In genomic region chr11:86152006-86152862, GRCh38 we compare ENCODE assay signal across 8 cellular contexts.
DNase-seq lines count a peak whose midpoint lies in the region; ATAC-seq and TF ChIP-seq lines count a peak whose summit lies in the region.

No MANE protein-coding gene starts in this region.

- H3K4me3 Mint-ChIP-seq in chondrocyte (ENCODE audit: unreplicated experiment), result peak overlapping the region; percentile 29

- H3K27ac Mint-ChIP-seq in chondrocyte (ENCODE audit: unreplicated experiment), result peak overlapping the region; percentile 97

- H3K79me2 ChIP-seq in osteoblast (ENCODE audit: insufficient read depth, low read length), result no peaks in the 10 kb centered on the region

- peak; percentile 86 for DNase-seq in Daoy (ENCODE audit: low read depth)
- DNase-seq in chondrocyte (ENCODE audit: low spot score), result no peak
- no peak for DNase-seq in osteoblast (ENCODE audit: insufficient read length, low spot score, missing footprints)
- no peak for DNase-seq in NCI-H82 (lab: John Stamatoyannopoulos, UW)
- no peak for DNase-seq in NOMO-1 treated with DMSO at 0.1 percent for 48 hours (lab: John Stamatoyannopoulos, UW; ENCODE audit: unreplicated experiment)
- DNase-seq in activated T-cell treated with anti-CD3 and anti-CD28 coated beads, Interleukin-2, amount 50 U/mL, for 48 hours, result no peak
- no peak for DNase-seq in NCI-H128 (lab: John Stamatoyannopoulos, UW; ENCODE audit: unreplicated experiment)

- no peaks in the 10 kb centered on the region for H3K36me3 ChIP-seq in osteoblast (ENCODE audit: insufficient read depth, low read length)

- peaks cover 33% of the 10 kb centered on the region for H3K4me1 ChIP-seq in osteoblast (ENCODE audit: insufficient read depth, low read length)

- H3K9me3 Mint-ChIP-seq in chondrocyte (ENCODE audit: low read depth), result no peaks in the 10 kb centered on the region

- peak overlapping the region; percentile 80 for H3K27ac ChIP-seq in osteoblast (ENCODE audit: low read depth, low read length)

- H3K27me3 Mint-ChIP-seq in chondrocyte (ENCODE audit: low read depth), result no peaks in the 10 kb centered on the region

- peak; percentile 33 for ATAC-seq in HG03066 (IDR thresholded peaks at IDR 0.05; ENCODE audit: low read depth, unreplicated experiment)

- no peaks in the 10 kb centered on the region for H4K20me1 ChIP-seq in osteoblast (ENCODE audit: insufficient read depth, low read length)

- TF ChIP-seq CTCF in chondrocyte (IDR thresholded peaks at IDR 0.05), result no peak
- TF ChIP-seq CTCF in osteoblast (IDR thresholded peaks at IDR 0.05; ENCODE audit: extremely low read depth, low read depth, low read length), result no peak

- peaks cover 67% of the 10 kb centered on the region for H3K4me1 Mint-ChIP-seq in chondrocyte (ENCODE audit: low read depth)

- H3K4me2 ChIP-seq in osteoblast (ENCODE audit: insufficient read depth, low read length), result peak overlapping the region; percentile 73

- H2AFZ ChIP-seq in osteoblast (ENCODE audit: low read length), result peak overlapping the region; percentile 20

- peak overlapping the region; percentile 21 for H3K4me3 ChIP-seq in osteoblast (ENCODE audit: insufficient read depth, low read length)

- no peaks in the 10 kb centered on the region for H3K9me3 ChIP-seq in osteoblast (ENCODE audit: low read depth, low read length)

- no peaks in the 10 kb centered on the region for H3K27me3 ChIP-seq in osteoblast (ENCODE audit: insufficient read depth, low read length)

- H3K36me3 Mint-ChIP-seq in chondrocyte (ENCODE audit: low read depth), result no peaks in the 10 kb centered on the region
